ENCODE assay signal across 20 cellular contexts in the genomic region with DNA sequence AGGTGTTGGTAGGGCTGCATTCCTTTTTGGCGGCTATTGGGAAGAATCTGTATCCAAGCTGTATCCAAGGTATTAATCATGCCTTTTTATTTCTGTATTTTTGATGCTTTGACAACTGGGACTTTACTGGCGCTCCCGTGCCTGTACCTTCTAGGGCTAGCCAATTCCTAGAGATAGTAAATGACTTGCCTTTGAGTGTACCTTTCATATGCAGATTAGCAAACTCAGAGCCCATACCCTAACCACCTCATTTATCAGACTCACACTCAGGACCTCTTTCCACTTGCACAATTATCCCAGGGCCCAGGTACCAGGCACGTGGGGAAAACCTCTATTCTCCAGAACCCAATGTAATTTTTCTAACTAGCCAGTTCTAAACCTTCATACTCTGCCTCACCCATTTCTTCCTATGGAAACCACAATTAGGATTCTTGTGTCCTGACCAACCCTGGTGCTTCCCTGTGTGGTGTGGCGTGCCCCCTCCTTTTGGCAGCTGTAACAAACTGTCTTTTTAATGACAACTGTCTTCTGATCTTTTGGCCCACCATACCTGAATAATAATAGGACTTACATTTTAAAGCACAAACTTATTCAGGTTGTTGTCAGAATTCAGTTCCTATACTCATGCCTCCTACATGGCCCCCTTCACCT.
DNase-seq lines count a peak whose midpoint lies in the region; FAIRE-seq and TF ChIP-seq lines count a peak whose summit lies in the region.
"Had no signal": no experiment of that assay in that cellular context is flagged by ENCODE, and none has a peak within 500 bp of the region (broad histone marks: within the 10 kb centered on the region; RNA-seq: fewer than 3 reads in every experiment).

No MANE protein-coding gene starts in this region.

- 0 out of 2 replicates have a peak overlapping the region, but pooled peaks have one; percentile 6 for H2AFZ ChIP-seq in GM23248
- peak overlapping the region; percentile 81 for H2AFZ ChIP-seq in mammary epithelial cell (ENCODE audit: low read depth, low read length)
- H2AFZ ChIP-seq in keratinocyte (ENCODE audit: control insufficient read depth, low read length), result peak overlapping the region; percentile 67

- H3K4me2 ChIP-seq in GM23248 (ENCODE audit: unreplicated experiment) (no peak overlapping the region), mammary epithelial cell (ENCODE audit: insufficient read depth, low read depth, low read length) (peak overlapping the region; percentile 25), keratinocyte (ENCODE audit: control insufficient read depth, extremely low read depth, insufficient read depth, low read depth, low read length) (no peak overlapping the region)
- H3K4me2 ChIP-seq: A549 had no signal

- CTCF ChIA-PET in mammary epithelial cell (lab: Charles Lee; ENCODE audit: low non-redundant PET), result no interaction called here

- no peaks in the 10 kb centered on the region for H3K36me3 ChIP-seq in GM23248 (ENCODE audit: low read depth)
- H3K36me3 ChIP-seq in mammary epithelial cell (ENCODE audit: insufficient read depth, low read length), result no peaks in the 10 kb centered on the region
- no peaks in the 10 kb centered on the region for H3K36me3 ChIP-seq in keratinocyte (ENCODE audit: control insufficient read depth in 2 of 2, extremely low read depth in 1 of 2, insufficient read depth in 2 of 2, low read length in 2 of 2)

- intact Hi-C loops in mammary epithelial cell (cut with micrococcal nuclease), result no loop called here

- no peaks in the 10 kb centered on the region for H3K9me2 ChIP-seq in GM23248 (ENCODE audit: insufficient read depth)

- DNase-seq in GM23248 (no peak), LHCN-M2 (ENCODE audit: low read depth) (peak; percentile 30), mammary epithelial cell (no peak), keratinocyte (ENCODE audit: low read depth, low spot score) (no peak), NOMO-1 treated with DMSO at 0.1 percent for 48 hours (lab: John Stamatoyannopoulos, UW; ENCODE audit: unreplicated experiment) (no peak), occipital lobe (lab: John Stamatoyannopoulos, UW) (no peak), SW480 (ENCODE audit: low spot score) (no peak)
- DNase-seq in stimulated activated CD4-positive, alpha-beta T cell treated with anti-CD3 and anti-CD28 coated beads, Interleukin-1b, Interleukin-23, amount 100 ng/mL, for 48 hours, result no peak
- DNase-seq: AML-193; Caco-2; CD4-positive, alpha-beta T cell; DMS153; DMS79; GDM1; HFFc6 had no signal

- no peak overlapping the region for H3K27ac ChIP-seq in GM23248
- H3K27ac ChIP-seq in mammary epithelial cell (ENCODE audit: insufficient read depth, low read depth, low read length), result peak overlapping the region; percentile 36
- H3K27ac ChIP-seq in keratinocyte (ENCODE audit: control insufficient read depth, insufficient read depth, low read length), result no peak overlapping the region
- H3K27ac ChIP-seq: 22Rv1, A549, C4-2B had no signal

- H3K9me1 ChIP-seq in keratinocyte (ENCODE audit: control insufficient read depth, extremely low read depth, insufficient read depth, low read length), result no peaks in the 10 kb centered on the region

- dilution Hi-C loops in mammary epithelial cell (cut with HindIII; ENCODE audit: low sequenced_read_pairs) (no loop called here), keratinocyte (cut with MboI; ENCODE audit: extremely low pct_ligation_motif_present, low sequenced_read_pairs) (no loop called here)

- H3K4me3 ChIP-seq in GM23248, result no peak overlapping the region
- H3K4me3 ChIP-seq in mammary epithelial cell (replicated peaks in 1 of 3; ENCODE audit: insufficient read depth in 1 of 3, low read depth in 2 of 3, low read length in 3 of 3), result no peak overlapping the region
- H3K4me3 ChIP-seq in keratinocyte (ENCODE audit: control insufficient read depth in 2 of 3, extremely low read depth in 1 of 3, insufficient read depth in 2 of 3, low read depth in 1 of 3, low read length in 3 of 3), result no peak overlapping the region
- H3K4me3 ChIP-seq: A549 had no signal

- peaks cover 12% of the 10 kb centered on the region; the same call in 1 of the 2 replicates for H3F3A ChIP-seq in GM23248 (ENCODE audit: insufficient read depth)

- TF ChIP-seq CTCF in mammary epithelial cell (conservative IDR thresholded peaks at IDR 0.05 in 1 of 2, IDR thresholded peaks at IDR 0.05 in 1 of 2; ENCODE audit: extremely low read depth in 1 of 2, insufficient read depth in 1 of 2, low read depth in 1 of 2, low read length in 2 of 2) (no peak), keratinocyte (optimal IDR thresholded peaks at IDR 0.05 in 1 of 3, IDR thresholded peaks at IDR 0.05 in 1 of 3, conservative IDR thresholded peaks at IDR 0.05 in 1 of 3; ENCODE audit: extremely low read depth in 1 of 3, insufficient read depth in 2 of 3, low read length in 3 of 3) (no peak)

- BruUV-seq in mammary epithelial cell (replicated peaks; lab: Mats Ljungman, UMichigan), result no TSS peak

- H3K9ac ChIP-seq in GM23248, result no peak overlapping the region
- H3K9ac ChIP-seq in mammary epithelial cell (ENCODE audit: insufficient read depth, low read length), result no peak overlapping the region
- H3K9ac ChIP-seq in keratinocyte (ENCODE audit: control insufficient read depth, extremely low read depth, insufficient read depth, low read length), result no peak overlapping the region

- H3K79me2 ChIP-seq in GM23248 (ENCODE audit: insufficient read depth) (no peaks in the 10 kb centered on the region), mammary epithelial cell (ENCODE audit: insufficient read depth, low read length) (no peaks in the 10 kb centered on the region), keratinocyte (ENCODE audit: control insufficient read depth, insufficient read depth, low read length) (no peaks in the 10 kb centered on the region)

- no peaks in the 10 kb centered on the region for H4K20me1 ChIP-seq in GM23248 (ENCODE audit: insufficient read depth)
- H4K20me1 ChIP-seq in mammary epithelial cell (ENCODE audit: insufficient read depth, low read length), result no peaks in the 10 kb centered on the region
- H4K20me1 ChIP-seq in keratinocyte (ENCODE audit: control insufficient read depth, extremely low read depth, insufficient read depth, low read length), result no peaks in the 10 kb centered on the region

- peak; percentile 81 for FAIRE-seq in keratinocyte (lab: Jason Lieb, UNC)
- FAIRE-seq: A549, D721Med, H54 had no signal

- WGBS in GM23248 (ENCODE audit: low coverage in 1 of 2, low lambda C conversion rate in 2 of 2, missing lambda C conversion rate in 2 of 2), 2 experiments, result 47 to 53% methylated on average over 5 of the region's 5 CpGs
- 5% methylated on average over 5 of the region's 5 CpGs for WGBS in mammary epithelial cell (ENCODE audit: low coverage, missing lambda C conversion rate)

- peaks cover 18% of the 10 kb centered on the region for H3K4me1 ChIP-seq in GM23248 (ENCODE audit: insufficient read depth)
- peaks cover 40% of the 10 kb centered on the region for H3K4me1 ChIP-seq in mammary epithelial cell (ENCODE audit: insufficient read depth, low read length)
- peaks cover 27% of the 10 kb centered on the region for H3K4me1 ChIP-seq in keratinocyte (ENCODE audit: control insufficient read depth, extremely low read depth, insufficient read depth, low read length)
- H3K4me1 ChIP-seq: A549, Caco-2 had no signal

- in situ Hi-C loops in GM23248 (cut with MboI) (no loop called here), mammary epithelial cell (cut with MboI; ENCODE audit: low sequenced_read_pairs in 2 of 2) (loop anchor here in 1 of 2 donors (25.0 kb wide), 1 partner anchor 203 kb away; no protein-coding TSS in a partner anchor)

- H3K9me3 ChIP-seq in GM23248 (ENCODE audit: low read depth) (no peaks in the 10 kb centered on the region), mammary epithelial cell (replicated peaks; ENCODE audit: insufficient read depth, low read length) (no peaks in the 10 kb centered on the region), keratinocyte (ENCODE audit: control insufficient read depth, low read depth, low read length) (no peaks in the 10 kb centered on the region)
- H3K9me3 ChIP-seq: A549, Caco-2 had no signal

- no peaks in the 10 kb centered on the region for H3K27me3 ChIP-seq in GM23248 (replicated peaks; ENCODE audit: insufficient read depth)
- no peaks in the 10 kb centered on the region for H3K27me3 ChIP-seq in mammary epithelial cell (ENCODE audit: insufficient read depth, low read length)
- H3K27me3 ChIP-seq in keratinocyte (ENCODE audit: control insufficient read depth, extremely low read depth, insufficient read depth, low read length), result no peaks in the 10 kb centered on the region

Comparison
In these comparisons a context has a peak if more than half of its experiments do, and no peak if none do; other contexts are left out.
1. H2AFZ ChIP-seq: peak in every context shown above with its lines; median percentile 81 in mammary epithelial cell; 67 in keratinocyte; 6 in GM23248.